Comparison of ENCODE assay signal across 27 cellular contexts in genomic region chr19:33903489-33903850, GRCh38.
DNase-seq lines count a peak whose midpoint lies in the region; ATAC-seq, FAIRE-seq and TF ChIP-seq lines count a peak whose summit lies in the region.
"Had no signal": no experiment of that assay in that cellular context is flagged by ENCODE, and none has a peak within 500 bp of the region (broad histone marks: within the 10 kb centered on the region; RNA-seq: fewer than 3 reads in every experiment).

No MANE protein-coding gene starts in this region.

- intact Hi-C loops in left lung (cut with DNase I): no loop called here

- H3K4me3 Mint-ChIP-seq in endothelial cell (ENCODE audit: unreplicated experiment) (no peak overlapping the region), osteocyte (ENCODE audit: unreplicated experiment) (no peak overlapping the region)
- H3K4me3 Mint-ChIP-seq: CD4-positive, alpha-beta T cell; CD8-positive, alpha-beta memory T cell; GM23338 had no signal

- no peak for FAIRE-seq in A549 (lab: Jason Lieb, UNC)
- FAIRE-seq: A204.1, D721Med, GM12878, GM19239, H54 had no signal

- H3K27ac ChIP-seq in A549 (no peak overlapping the region), substantia nigra (ENCODE audit: low read depth, low read length, poor library complexity, severe bottlenecking) (no peak overlapping the region), left lung (no peak overlapping the region)
- H3K27ac ChIP-seq: 22Rv1; BLaER1 treated with 17β-estradiol and CSF1 and Interleukin-3, amounts not matched to agents 10 nM and 100 nM had no signal

- H3K4me1 Mint-ChIP-seq in endothelial cell (ENCODE audit: unreplicated experiment) (peaks cover 54% of the 10 kb centered on the region), osteocyte (ENCODE audit: unreplicated experiment) (peaks cover 29% of the 10 kb centered on the region)

- peak overlapping the region; percentile 46; the same call in 2 of the 3 replicates for H3K4me2 ChIP-seq in A549

- TF ChIP-seq RAD21 in A549 (conservative IDR thresholded peaks at IDR 0.05 in 1 of 2, IDR thresholded peaks at IDR 0.05 in 1 of 2): no peak

- H3K4me1 ChIP-seq in A549: 0 out of 3 replicates have a peak, but pooled peaks cover 9% of the 10 kb centered on the region
- H3K4me1 ChIP-seq in left lung: peaks cover 0 to 15% of the 10 kb centered on the region in 2 donors
- H3K4me1 ChIP-seq: BE2C had no signal

- H3K36me3 Mint-ChIP-seq in endothelial cell (ENCODE audit: low read depth, unreplicated experiment) (peaks cover 6% of the 10 kb centered on the region), osteocyte (ENCODE audit: unreplicated experiment) (peaks cover 3% of the 10 kb centered on the region)
- H3K36me3 Mint-ChIP-seq: CD14-positive monocyte; CD8-positive, alpha-beta memory T cell had no signal

- DNase-seq in A549 (ENCODE audit: low read depth in 1 of 2, low spot score in 1 of 2): no peak
- peak; percentile 77 for DNase-seq in NCI-H82 treated with DMSO at 0.1 percent for 48 hours (lab: John Stamatoyannopoulos, UW; ENCODE audit: unreplicated experiment)
- DNase-seq in endothelial cell (ENCODE audit: low spot score): no peak
- no peak for DNase-seq in osteocyte (ENCODE audit: extremely low spot score, unreplicated experiment)
- no peak for DNase-seq in cerebellar cortex (ENCODE audit: low spot score)
- no peak for DNase-seq in substantia nigra (lab: John Stamatoyannopoulos, UW)
- DNase-seq in left lung: no peak
- DNase-seq: ACHN; AML-193; BE2C; CD4-positive, alpha-beta T cell; CD8-positive, alpha-beta memory T cell; DMS 273 treated with DMSO at 0.1 percent for 48 hours; DMS79; EL; GDM1 had no signal

- ATAC-seq in A549 (no peak), GM21825 (IDR thresholded peaks at IDR 0.05; ENCODE audit: unreplicated experiment) (no peak), left lung (no peak)
- ATAC-seq: GM12878, GM23338, HCT116 had no signal

- H3K36me3 ChIP-seq in left lung: no peaks in the 10 kb centered on the region
- H3K36me3 ChIP-seq: BE2C; BLaER1 treated with 17β-estradiol and CSF1 and Interleukin-3, amounts not matched to agents 10 nM and 100 nM had no signal

- H3K27me3 ChIP-seq in left lung: peaks cover 0 to 51% of the 10 kb centered on the region in 2 donors

- POLR2A ChIA-PET in A549 (lab: Yijun Ruan, JAX): no interaction called here

- CTCF ChIA-PET in A549 (lab: Yijun Ruan, JAX): interaction anchor here (1.2 kb wide), 1 partner anchor 106 kb away, joined by 4 read pairs; no protein-coding TSS in a partner anchor

- no peak overlapping the region for H3K4me3 ChIP-seq in A549
- no peak overlapping the region for H3K4me3 ChIP-seq in left lung
- H3K4me3 ChIP-seq: BLaER1 treated with 17β-estradiol and CSF1 and Interleukin-3, amounts not matched to agents 10 nM and 100 nM; GM12878; GM23338 had no signal

- WGBS in A549 (ENCODE audit: missing lambda C conversion rate): 56% methylated on average over 9 of the region's 9 CpGs

- H3K9me3 Mint-ChIP-seq in endothelial cell (ENCODE audit: unreplicated experiment): no peaks in the 10 kb centered on the region
- peaks cover 12% of the 10 kb centered on the region for H3K9me3 Mint-ChIP-seq in osteocyte (ENCODE audit: unreplicated experiment)
- H3K9me3 Mint-ChIP-seq: CD4-positive, alpha-beta T cell had no signal

- H3K27me3 Mint-ChIP-seq in endothelial cell (ENCODE audit: unreplicated experiment): peaks cover 14% of the 10 kb centered on the region
- no peaks in the 10 kb centered on the region for H3K27me3 Mint-ChIP-seq in osteocyte (ENCODE audit: unreplicated experiment)

- TF ChIP-seq CTCF in A549 (IDR thresholded peaks at IDR 0.05) (no peak), endothelial cell (IDR thresholded peaks at IDR 0.05; ENCODE audit: unreplicated experiment) (no peak), osteocyte (IDR thresholded peaks at IDR 0.05) (no peak), left lung (IDR thresholded peaks at IDR 0.05) (no peak)

- peak overlapping the region; percentile 83 for H3K27ac Mint-ChIP-seq in endothelial cell (ENCODE audit: unreplicated experiment)
- peak overlapping the region; percentile 14 for H3K27ac Mint-ChIP-seq in osteocyte (ENCODE audit: unreplicated experiment)
- H3K27ac Mint-ChIP-seq: CD14-positive monocyte; CD4-positive, alpha-beta T cell; CD8-positive, alpha-beta memory T cell; GM23338 had no signal

- H3K9me3 ChIP-seq in A549 (peaks cover 17% of the 10 kb centered on the region), left lung (peaks cover 0 to 5% of the 10 kb centered on the region in 2 donors)
- H3K9me3 ChIP-seq: BE2C had no signal

- no peak for TF ChIP-seq EP300 in A549 (IDR thresholded peaks at IDR 0.05)

- TF ChIP-seq POLR2A in A549 (IDR thresholded peaks at IDR 0.05; ENCODE audit: low read length): no peak

TF ChIP-seq in A549, 52 proteins besides CTCF, POLR2A, EP300 and RAD21:
- TF ChIP-seq FOSL2 (IDR thresholded peaks at IDR 0.05): no peak
- no peak for TF ChIP-seq FOSL2 (CRISPR knock-in tag; IDR thresholded peaks at IDR 0.05)
- no peak for TF ChIP-seq KDM5A (IDR thresholded peaks at IDR 0.05)
- TF ChIP-seq, protein P1, sequence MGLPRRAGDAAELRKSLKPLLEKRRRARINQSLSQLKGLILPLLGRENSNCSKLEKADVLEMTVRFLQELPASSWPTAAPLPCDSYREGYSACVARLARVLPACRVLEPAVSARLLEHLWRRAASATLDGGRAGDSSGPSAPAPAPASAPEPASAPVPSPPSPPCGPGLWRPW (IDR thresholded peaks at IDR 0.05): no peak
- no peak for TF ChIP-seq PHF8 (IDR thresholded peaks at IDR 0.05; ENCODE audit: borderline replicate concordance, low read depth)
- no peak for TF ChIP-seq JUNB (IDR thresholded peaks at IDR 0.05)
- no peak for TF ChIP-seq MAX (IDR thresholded peaks at IDR 0.05)
- no peak for TF ChIP-seq SREBF2 (IDR thresholded peaks at IDR 0.05)
- TF ChIP-seq RFX5 (IDR thresholded peaks at IDR 0.05): no peak
- TF ChIP-seq POLR2AphosphoS2 (conservative IDR thresholded peaks at IDR 0.05; ENCODE audit: low read length): no peak
- TF ChIP-seq NFE2L2 (conservative IDR thresholded peaks at IDR 0.05; ENCODE audit: low read length): no peak
- no peak for TF ChIP-seq RCOR1 (IDR thresholded peaks at IDR 0.05; ENCODE audit: low read depth, low read length)
- no peak for TF ChIP-seq MYC (IDR thresholded peaks at IDR 0.05; ENCODE audit: borderline replicate concordance, low read length)
- TF ChIP-seq, protein P2, sequence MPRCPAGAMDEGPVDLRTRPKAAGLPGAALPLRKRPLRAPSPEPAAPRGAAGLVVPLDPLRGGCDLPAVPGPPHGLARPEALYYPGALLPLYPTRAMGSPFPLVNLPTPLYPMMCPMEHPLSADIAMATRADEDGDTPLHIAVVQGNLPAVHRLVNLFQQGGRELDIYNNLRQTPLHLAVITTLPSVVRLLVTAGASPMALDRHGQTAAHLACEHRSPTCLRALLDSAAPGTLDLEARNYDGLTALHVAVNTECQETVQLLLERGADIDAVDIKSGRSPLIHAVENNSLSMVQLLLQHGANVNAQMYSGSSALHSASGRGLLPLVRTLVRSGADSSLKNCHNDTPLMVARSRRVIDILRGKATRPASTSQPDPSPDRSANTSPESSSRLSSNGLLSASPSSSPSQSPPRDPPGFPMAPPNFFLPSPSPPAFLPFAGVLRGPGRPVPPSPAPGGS (IDR thresholded peaks at IDR 0.05): no peak
- TF ChIP-seq RNF2 (IDR thresholded peaks at IDR 0.05; ENCODE audit: borderline replicate concordance, low read depth): no peak
- TF ChIP-seq ZC3H11A (IDR thresholded peaks at IDR 0.05): no peak
- TF ChIP-seq TP53 (CRISPR knock-in tag; IDR thresholded peaks at IDR 0.05): no peak
- no peak for TF ChIP-seq NR3C1 (IDR thresholded peaks at IDR 0.05)
- no peak for TF ChIP-seq TFCP2L1 (CRISPR knock-in tag; IDR thresholded peaks at IDR 0.05)
- TF ChIP-seq NPAS2 (CRISPR knock-in tag; IDR thresholded peaks at IDR 0.05; ENCODE audit: borderline replicate concordance): no peak
